In genomic region chr5:112822456-112822855, GRCh38 we compare ENCODE assay signal across 13 cellular contexts.
"Had no signal": no experiment of that assay in that cellular context is flagged by ENCODE, and none has a peak within 500 bp of the region (broad histone marks: within the 10 kb centered on the region; RNA-seq: fewer than 3 reads in every experiment).

No MANE protein-coding gene starts in this region.

- H3K27me3 Mint-ChIP-seq: activated CD8-positive, alpha-beta T cell treated with anti-CD3 and anti-CD28 coated beads for 36 hours; natural killer cell treated with Interleukin-12 subunit alpha and Interleukin-12 subunit beta and Interleukin-15 and Interleukin-18, amount 100 ng/mL, for 72 hours had no signal

- H3K9me3 ChIP-seq: transverse colon had no signal

- H3K27ac Mint-ChIP-seq: activated CD8-positive, alpha-beta T cell treated with anti-CD3 and anti-CD28 coated beads for 36 hours; T-helper 1 cell treated with Interleukin-12 subunit alpha and Interleukin-12 subunit beta and Interleukin-4 antibody, amounts not matched to agents 30 μg/mL and 1 μg/mL, for 36 hours had no signal

- H3K27ac ChIP-seq: foreskin keratinocyte, transverse colon had no signal

- H3K9me3 Mint-ChIP-seq: activated CD8-positive, alpha-beta T cell treated with anti-CD3 and anti-CD28 coated beads for 36 hours; natural killer cell treated with Interleukin-12 subunit alpha and Interleukin-12 subunit beta and Interleukin-15 and Interleukin-18, amount 100 ng/mL, for 72 hours; T-helper 1 cell treated with Interleukin-12 subunit alpha and Interleukin-12 subunit beta and Interleukin-4 antibody, amounts not matched to agents 30 μg/mL and 1 μg/mL, for 36 hours had no signal

- DNase-seq: activated CD4-positive, alpha-beta T cell treated with anti-CD3 and anti-CD28 coated beads for 4 hours; activated CD8-positive, alpha-beta T cell treated with anti-CD3 and anti-CD28 coated beads for 36 hours; activated gamma-delta T cell; activated T-cell treated with anti-CD3 and anti-CD28 coated beads, Interleukin-2, amount 50 U/mL, for 48 hours; foreskin keratinocyte; kidney glomerular epithelial cell; left ventricle myocardium superior; mesenchymal stem cell; stimulated activated CD4-positive, alpha-beta T cell treated with anti-CD3 and anti-CD28 coated beads, Interleukin-1b, Interleukin-23, amount 100 ng/mL, for 48 hours; transverse colon had no signal

- H3K4me3 Mint-ChIP-seq: activated CD8-positive, alpha-beta T cell treated with anti-CD3 and anti-CD28 coated beads for 36 hours; natural killer cell treated with Interleukin-12 subunit alpha and Interleukin-12 subunit beta and Interleukin-15 and Interleukin-18, amount 100 ng/mL, for 72 hours; T-helper 1 cell treated with Interleukin-12 subunit alpha and Interleukin-12 subunit beta and Interleukin-4 antibody, amounts not matched to agents 30 μg/mL and 1 μg/mL, for 36 hours had no signal

- H3K4me1 ChIP-seq: foreskin keratinocyte, transverse colon had no signal

- ATAC-seq: activated CD8-positive, alpha-beta T cell treated with anti-CD3 and anti-CD28 coated beads for 36 hours; esophagus mucosa; foreskin keratinocyte; left ventricle myocardium superior; natural killer cell treated with Interleukin-12 subunit alpha and Interleukin-12 subunit beta and Interleukin-15 and Interleukin-18, amount 100 ng/mL, for 72 hours had no signal

- H3K27me3 ChIP-seq: foreskin keratinocyte, transverse colon had no signal

- H3K4me3 ChIP-seq: transverse colon had no signal
